Comparison of ENCODE assay signal across 10 cellular contexts in genomic region chr7:104978460-104978859, GRCh38. TPM values are rescaled to one million over a fixed set of nuclear protein-coding genes. Genes with fewer than 3 reads are reported as not detected.
A peak's percentile ranks its signal among the peaks of the same experiment; 100 is the strongest.
DNase-seq lines count a peak whose midpoint lies in the region; ATAC-seq and TF ChIP-seq lines count a peak whose summit lies in the region.
"Had no signal": no experiment of that assay in that cellular context is flagged by ENCODE, and none has a peak within 500 bp of the region (broad histone marks: within the 10 kb centered on the region; RNA-seq: fewer than 3 reads in every experiment).

No MANE protein-coding gene starts in this region.

- no peaks in the 10 kb centered on the region for H3K36me3 ChIP-seq in SK-N-MC (ENCODE audit: insufficient read depth, low read length)
- H3K36me3 ChIP-seq in mucosa of descending colon (ENCODE audit: low read depth): no peaks in the 10 kb centered on the region
- H3K36me3 ChIP-seq in tibial artery: no peaks in the 10 kb centered on the region

- no peak overlapping the region for H2BK20ac ChIP-seq in H9 (ENCODE audit: low read depth, low read length, poor library complexity, severe bottlenecking)

- H3K4ac ChIP-seq in H9 (ENCODE audit: low read depth, low read length): no peak overlapping the region

- no peak overlapping the region for H2AFZ ChIP-seq in H9 (ENCODE audit: low read length)

- H3K27me3 ChIP-seq in tibial artery: no peaks in the 10 kb centered on the region
- no peaks in the 10 kb centered on the region for H3K27me3 ChIP-seq in H9 (ENCODE audit: insufficient read depth, low read length)

- no peak overlapping the region for H4K91ac ChIP-seq in H9 (ENCODE audit: insufficient read length, low read depth, low read length)

- peak overlapping the region; percentile 47; the same call in 1 of the 2 replicates for H3K27ac ChIP-seq in SK-N-MC
- H3K27ac ChIP-seq in tibial artery: peak overlapping the region; percentile 66 to 90
- no peak overlapping the region for H3K27ac ChIP-seq in H9 (ENCODE audit: insufficient read length, low read depth, low read length)

- H3K4me1 ChIP-seq in mucosa of descending colon (ENCODE audit: low read depth) (peaks cover 68% of the 10 kb centered on the region), tibial artery (peaks cover 0 to 79% (median 58%) of the 10 kb centered on the region in 4 donors), H9 (ENCODE audit: insufficient read depth, low read length) (no peaks in the 10 kb centered on the region; the same call in 1 of the 2 replicates)

- no peak overlapping the region for H4K5ac ChIP-seq in H9 (ENCODE audit: insufficient read length, low read depth, low read length)

- H2BK15ac ChIP-seq in H9 (ENCODE audit: low read depth, low read length): no peak overlapping the region

- no peaks in the 10 kb centered on the region for H3K23me2 ChIP-seq in H9 (ENCODE audit: insufficient read length, low read depth, low read length, poor library complexity, severe bottlenecking)

- no peaks in the 10 kb centered on the region for H3K36me3 Mint-ChIP-seq in H9 (ENCODE audit: insufficient read depth in 1 of 3, low read depth in 3 of 3)

- H4K8ac ChIP-seq in H9 (replicated peaks; ENCODE audit: insufficient read length, low read depth, low read length): no peak overlapping the region

- H3T11ph ChIP-seq in H9 (ENCODE audit: low read length): no peak overlapping the region

- peaks cover 35 to 51% of the 10 kb centered on the region in 2 experiments for H3K4me1 Mint-ChIP-seq in H9

- H3K9ac ChIP-seq in SK-N-MC (ENCODE audit: insufficient read length) (no peak overlapping the region), H9 (ENCODE audit: extremely low read depth, insufficient read length, low read length) (no peak overlapping the region)

- H3K9me3 ChIP-seq in SK-N-MC (ENCODE audit: low read depth, low read length) (no peaks in the 10 kb centered on the region), mucosa of descending colon (no peaks in the 10 kb centered on the region), tibial artery (no peaks in the 10 kb centered on the region), H9 (ENCODE audit: control insufficient read depth, low read depth, low read length) (no peaks in the 10 kb centered on the region)

- no peak overlapping the region for H2BK5ac ChIP-seq in H9 (ENCODE audit: insufficient read length, low read length)

- peak; percentile 8 for ATAC-seq in mucosa of descending colon
- ATAC-seq: Panc1; stimulated activated effector memory CD8-positive, alpha-beta T cell treated with anti-CD3 and anti-CD28 coated beads, Interleukin-12 subunit alpha, Interleukin-12 subunit beta, amount 100 ng/mL, for 72 hours had no signal

- WGBS in H9 (ENCODE audit: extremely low coverage, insufficient read length, low lambda C conversion rate): no CpG with 5 or more reads among the region's 1 CpG

- H3K27me3 Mint-ChIP-seq in H9 (ENCODE audit: low read depth): no peaks in the 10 kb centered on the region

- no peak overlapping the region for H3K27ac Mint-ChIP-seq in H9

- no peaks in the 10 kb centered on the region for H3K79me1 ChIP-seq in H9 (ENCODE audit: insufficient read depth, low read depth, low read length, poor library complexity, severe bottlenecking)

- no peak overlapping the region for H3K14ac ChIP-seq in H9 (ENCODE audit: insufficient read depth, low read length)

- TF ChIP-seq CTCF in fibroblast of mammary gland (conservative IDR thresholded peaks at IDR 0.05; ENCODE audit: control insufficient read depth, insufficient read depth, low read depth, low read length) (no peak), mucosa of descending colon (IDR thresholded peaks at IDR 0.05) (no peak), tibial artery (IDR thresholded peaks at IDR 0.05) (no peak), H9 (conservative IDR thresholded peaks at IDR 0.05) (no peak)

- H2BK120ac ChIP-seq in H9 (ENCODE audit: low read depth, low read length, poor library complexity, severe bottlenecking): no peak overlapping the region

- intact Hi-C loops in mucosa of descending colon (cut with DNase I, micrococcal nuclease): no loop called here
- intact Hi-C loops in tibial artery (cut with DNase I; ENCODE audit: low total_unique reads): no loop called here

- peak overlapping the region; percentile 25; the same call in 1 of the 2 replicates for H3K4me3 ChIP-seq in SK-N-MC
- H3K4me3 ChIP-seq in fibroblast of mammary gland (ENCODE audit: control insufficient read depth, low read depth, low read length): no peak overlapping the region
- H3K4me3 ChIP-seq in mucosa of descending colon: no peak overlapping the region
- no peak overlapping the region for H3K4me3 ChIP-seq in tibial artery

- no peak for DNase-seq in SK-N-MC (ENCODE audit: low read depth, low spot score)
- peak; percentile 67 for DNase-seq in fibroblast of mammary gland (ENCODE audit: low read depth)
- peak in 1 of 3 donors; percentile 54 for DNase-seq in mucosa of descending colon
- peak in 1 of 2 donors; percentile 64 for DNase-seq in tibial artery
- DNase-seq in retina: no peak
- no peak for DNase-seq in SHP77 (lab: John Stamatoyannopoulos, UW)
- DNase-seq in H9: no peak
- DNase-seq: NCI-H1092 had no signal

- no peak overlapping the region for H3K56ac ChIP-seq in H9 (ENCODE audit: insufficient read length, low read depth, low read length)

- no peak overlapping the region for H3K18ac ChIP-seq in H9 (ENCODE audit: insufficient read length, low read depth, low read length)

- no peak overlapping the region for H3K4me2 ChIP-seq in H9 (ENCODE audit: insufficient read depth, insufficient read length, low read length)

- no peaks in the 10 kb centered on the region for H3K9me3 Mint-ChIP-seq in H9
- H3K9me3 Mint-ChIP-seq: stimulated activated effector memory CD8-positive, alpha-beta T cell treated with anti-CD3 and anti-CD28 coated beads, Interleukin-12 subunit alpha, Interleukin-12 subunit beta, amount 100 ng/mL, for 72 hours had no signal

- H3K4me3 Mint-ChIP-seq in H9: no peak overlapping the region
- H3K4me3 Mint-ChIP-seq: stimulated activated effector memory CD8-positive, alpha-beta T cell treated with anti-CD3 and anti-CD28 coated beads, Interleukin-12 subunit alpha, Interleukin-12 subunit beta, amount 100 ng/mL, for 72 hours had no signal

- no peaks in the 10 kb centered on the region for H3K79me2 ChIP-seq in H9 (ENCODE audit: insufficient read depth, low read length)

- no peak overlapping the region for H3K23ac ChIP-seq in H9 (ENCODE audit: insufficient read length, low read depth, low read length)

- no peak overlapping the region for H2AK5ac ChIP-seq in H9 (ENCODE audit: insufficient read length, low read length)

- no peaks in the 10 kb centered on the region for H4K20me1 ChIP-seq in H9 (ENCODE audit: control insufficient read depth, insufficient read depth, insufficient read length)

- no peak overlapping the region for H2BK12ac ChIP-seq in H9 (ENCODE audit: insufficient read length, low read depth, low read length)

RNA-seq across cellular contexts. Expression of gene KMT2E, which starts 35.5 kb away (rescaled TPM):
- total RNA-seq in mucosa of descending colon: 100 to 1,000 TPM; 115 to 135 (median 132) TPM
- total RNA-seq in H9 (2021): 34.2 and 38.2 TPM in 2 replicates
